In genomic region chr13:40438022-40438692, GRCh38 we compare ENCODE assay signal across 10 cellular contexts.
DNase-seq lines count a peak whose midpoint lies in the region; TF ChIP-seq lines count a peak whose summit lies in the region.
"Had no signal": no experiment of that assay in that cellular context is flagged by ENCODE, and none has a peak within 500 bp of the region (broad histone marks: within the 10 kb centered on the region; RNA-seq: fewer than 3 reads in every experiment).

No MANE protein-coding gene starts in this region.

- TF ChIP-seq EP300 in sigmoid colon (IDR thresholded peaks at IDR 0.05) (no peak), ovary (IDR thresholded peaks at IDR 0.05) (no peak)

- DNase-seq in fibroblast of gingiva (ENCODE audit: low read depth) (peak; percentile 23), sigmoid colon (no peak), SW480 (ENCODE audit: low spot score) (no peak), NCI-H82 (lab: John Stamatoyannopoulos, UW) (no peak), ovary (no peak), HPDE6-E6E7 (ENCODE audit: extremely low spot score) (no peak)
- DNase-seq: NCI-H510A had no signal

- peaks cover 32% of the 10 kb centered on the region for H3F3A ChIP-seq in SU-DHL-6 (ENCODE audit: insufficient read depth)

- H3K9me2 ChIP-seq in SU-DHL-6 (replicated peaks; ENCODE audit: insufficient read depth, low read length): no peaks in the 10 kb centered on the region

- TF ChIP-seq CTCF in SU-DHL-6 (IDR thresholded peaks at IDR 0.05; ENCODE audit: insufficient read depth, low read length, poor library complexity, severe bottlenecking) (no peak), sigmoid colon (IDR thresholded peaks at IDR 0.05) (no peak), ovary (IDR thresholded peaks at IDR 0.05) (no peak)

- peak overlapping the region; percentile 86 for H3K27ac ChIP-seq in BLaER1
- peak overlapping the region; percentile 40 for H3K27ac ChIP-seq in SU-DHL-6 (ENCODE audit: low read depth, low read length)
- H3K27ac ChIP-seq in sigmoid colon: peak overlapping the region; percentile 73 to 82 (median 78)
- H3K27ac ChIP-seq in ovary: peak overlapping the region in 1 of 2 donors; percentile 82
- H3K27ac ChIP-seq: VCaP had no signal

- no peak overlapping the region for H3K4me3 ChIP-seq in BLaER1
- H3K4me3 ChIP-seq in SU-DHL-6 (ENCODE audit: insufficient read depth, low read length, poor library complexity, severe bottlenecking): peak overlapping the region; percentile 33
- peak overlapping the region in 1 of 4 donors; percentile 32 for H3K4me3 ChIP-seq in sigmoid colon
- H3K4me3 ChIP-seq in ovary: no peak overlapping the region

- H4K20me1 ChIP-seq in BLaER1: no peaks in the 10 kb centered on the region
- H4K20me1 ChIP-seq in SU-DHL-6 (ENCODE audit: low read depth, low read length): no peaks in the 10 kb centered on the region

- H3K9me3 ChIP-seq in BLaER1: peaks cover 32% of the 10 kb centered on the region
- H3K9me3 ChIP-seq in SU-DHL-6 (ENCODE audit: insufficient read depth, low read length): no peaks in the 10 kb centered on the region
- H3K9me3 ChIP-seq in sigmoid colon: no peaks in the 10 kb centered on the region
- no peaks in the 10 kb centered on the region for H3K9me3 ChIP-seq in ovary

- peak overlapping the region; percentile 74 for H2AFZ ChIP-seq in SU-DHL-6 (ENCODE audit: low read depth, low read length, severe bottlenecking)

- no peaks in the 10 kb centered on the region for H3K79me2 ChIP-seq in SU-DHL-6 (ENCODE audit: insufficient read depth, low read length)

- intact Hi-C loops in sigmoid colon (cut with DNase I) (loop anchor here (5.0 to 10.0 kb wide), 2 partner anchors 157 to 229 kb away; partner anchors contain the start of gene FOXO1), ovary (cut with DNase I) (no loop called here)

- WGBS in sigmoid colon, 2 donors: 58 to 73% methylated on average over 6 of the region's 6 CpGs
- WGBS in ovary, 3 donors: 25 to 33% (median 31%) methylated on average over 6 of the region's 6 CpGs

- peaks cover 88% of the 10 kb centered on the region for H3K4me1 ChIP-seq in BLaER1
- H3K4me1 ChIP-seq in sigmoid colon: peaks cover 0 to 49% (median 46%) of the 10 kb centered on the region in 4 donors
- peaks cover 24% of the 10 kb centered on the region for H3K4me1 ChIP-seq in ovary (ENCODE audit: insufficient read depth)

- no peak for TF ChIP-seq POLR2A in sigmoid colon (IDR thresholded peaks at IDR 0.05)
- no peak for TF ChIP-seq POLR2A in ovary (IDR thresholded peaks at IDR 0.05)

- no peaks in the 10 kb centered on the region; the same call in 1 of the 2 replicates for H3K36me3 ChIP-seq in BLaER1
- no peaks in the 10 kb centered on the region for H3K36me3 ChIP-seq in SU-DHL-6 (ENCODE audit: low read length)
- H3K36me3 ChIP-seq in sigmoid colon: no peaks in the 10 kb centered on the region
- H3K36me3 ChIP-seq in ovary: no peaks in the 10 kb centered on the region

- peak overlapping the region; percentile 74 for H3K9ac ChIP-seq in BLaER1
- peak overlapping the region; percentile 42 for H3K9ac ChIP-seq in SU-DHL-6 (ENCODE audit: low read length)

- H3K4me2 ChIP-seq in BLaER1 (peak overlapping the region; percentile 80), SU-DHL-6 (ENCODE audit: low read depth, low read length, poor library complexity, severe bottlenecking) (peak overlapping the region; percentile 82)

- H3K27me3 ChIP-seq in BLaER1: no peaks in the 10 kb centered on the region
- no peaks in the 10 kb centered on the region for H3K27me3 ChIP-seq in SU-DHL-6 (ENCODE audit: low read length)
- H3K27me3 ChIP-seq in sigmoid colon: no peaks in the 10 kb centered on the region
- H3K27me3 ChIP-seq in ovary: no peaks in the 10 kb centered on the region
